Comparison of ENCODE assay signal across 1 cellular context in the genomic region with DNA sequence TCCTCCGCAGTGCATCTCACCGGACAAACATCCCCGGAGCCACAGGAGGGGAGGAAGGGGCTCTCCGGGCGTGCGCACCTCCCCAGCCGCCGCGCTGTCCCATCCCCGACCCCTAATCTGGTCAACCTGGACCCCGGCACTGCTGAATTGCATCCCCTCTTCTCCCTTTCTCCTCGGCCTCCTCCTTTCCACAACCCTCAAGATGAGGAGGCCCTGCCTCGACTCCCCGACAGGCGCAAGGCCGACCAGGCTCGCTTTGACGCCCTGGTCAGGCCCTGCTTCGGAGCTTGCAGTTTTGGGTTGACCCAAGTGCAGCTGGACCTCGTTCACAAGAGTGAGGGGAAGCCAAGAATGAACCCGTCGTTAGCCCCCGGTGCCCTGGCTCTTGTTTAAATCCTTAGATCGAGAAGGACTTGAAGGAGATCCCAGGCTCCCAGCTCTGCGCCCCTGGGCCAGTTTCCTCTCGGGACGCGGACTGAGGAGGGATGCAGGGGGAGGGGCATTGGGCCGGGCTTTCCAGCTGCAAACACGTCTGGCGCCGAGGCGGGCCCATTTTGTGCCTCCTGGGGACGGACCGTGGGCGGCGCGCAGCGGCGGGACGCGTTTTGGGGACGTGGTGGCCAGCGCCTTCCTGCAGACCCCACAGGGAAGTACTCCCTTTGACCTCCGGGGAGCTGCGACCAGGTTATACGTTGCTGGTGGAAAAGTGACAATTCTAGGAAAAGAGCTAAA.
TF ChIP-seq lines count a peak whose summit lies in the region.

No MANE protein-coding gene starts in this region.

TF ChIP-seq in GM23338, 12 proteins besides CTCF, POLR2A, EP300 and RAD21 (continued from another document):
- TF ChIP-seq, protein P1, sequence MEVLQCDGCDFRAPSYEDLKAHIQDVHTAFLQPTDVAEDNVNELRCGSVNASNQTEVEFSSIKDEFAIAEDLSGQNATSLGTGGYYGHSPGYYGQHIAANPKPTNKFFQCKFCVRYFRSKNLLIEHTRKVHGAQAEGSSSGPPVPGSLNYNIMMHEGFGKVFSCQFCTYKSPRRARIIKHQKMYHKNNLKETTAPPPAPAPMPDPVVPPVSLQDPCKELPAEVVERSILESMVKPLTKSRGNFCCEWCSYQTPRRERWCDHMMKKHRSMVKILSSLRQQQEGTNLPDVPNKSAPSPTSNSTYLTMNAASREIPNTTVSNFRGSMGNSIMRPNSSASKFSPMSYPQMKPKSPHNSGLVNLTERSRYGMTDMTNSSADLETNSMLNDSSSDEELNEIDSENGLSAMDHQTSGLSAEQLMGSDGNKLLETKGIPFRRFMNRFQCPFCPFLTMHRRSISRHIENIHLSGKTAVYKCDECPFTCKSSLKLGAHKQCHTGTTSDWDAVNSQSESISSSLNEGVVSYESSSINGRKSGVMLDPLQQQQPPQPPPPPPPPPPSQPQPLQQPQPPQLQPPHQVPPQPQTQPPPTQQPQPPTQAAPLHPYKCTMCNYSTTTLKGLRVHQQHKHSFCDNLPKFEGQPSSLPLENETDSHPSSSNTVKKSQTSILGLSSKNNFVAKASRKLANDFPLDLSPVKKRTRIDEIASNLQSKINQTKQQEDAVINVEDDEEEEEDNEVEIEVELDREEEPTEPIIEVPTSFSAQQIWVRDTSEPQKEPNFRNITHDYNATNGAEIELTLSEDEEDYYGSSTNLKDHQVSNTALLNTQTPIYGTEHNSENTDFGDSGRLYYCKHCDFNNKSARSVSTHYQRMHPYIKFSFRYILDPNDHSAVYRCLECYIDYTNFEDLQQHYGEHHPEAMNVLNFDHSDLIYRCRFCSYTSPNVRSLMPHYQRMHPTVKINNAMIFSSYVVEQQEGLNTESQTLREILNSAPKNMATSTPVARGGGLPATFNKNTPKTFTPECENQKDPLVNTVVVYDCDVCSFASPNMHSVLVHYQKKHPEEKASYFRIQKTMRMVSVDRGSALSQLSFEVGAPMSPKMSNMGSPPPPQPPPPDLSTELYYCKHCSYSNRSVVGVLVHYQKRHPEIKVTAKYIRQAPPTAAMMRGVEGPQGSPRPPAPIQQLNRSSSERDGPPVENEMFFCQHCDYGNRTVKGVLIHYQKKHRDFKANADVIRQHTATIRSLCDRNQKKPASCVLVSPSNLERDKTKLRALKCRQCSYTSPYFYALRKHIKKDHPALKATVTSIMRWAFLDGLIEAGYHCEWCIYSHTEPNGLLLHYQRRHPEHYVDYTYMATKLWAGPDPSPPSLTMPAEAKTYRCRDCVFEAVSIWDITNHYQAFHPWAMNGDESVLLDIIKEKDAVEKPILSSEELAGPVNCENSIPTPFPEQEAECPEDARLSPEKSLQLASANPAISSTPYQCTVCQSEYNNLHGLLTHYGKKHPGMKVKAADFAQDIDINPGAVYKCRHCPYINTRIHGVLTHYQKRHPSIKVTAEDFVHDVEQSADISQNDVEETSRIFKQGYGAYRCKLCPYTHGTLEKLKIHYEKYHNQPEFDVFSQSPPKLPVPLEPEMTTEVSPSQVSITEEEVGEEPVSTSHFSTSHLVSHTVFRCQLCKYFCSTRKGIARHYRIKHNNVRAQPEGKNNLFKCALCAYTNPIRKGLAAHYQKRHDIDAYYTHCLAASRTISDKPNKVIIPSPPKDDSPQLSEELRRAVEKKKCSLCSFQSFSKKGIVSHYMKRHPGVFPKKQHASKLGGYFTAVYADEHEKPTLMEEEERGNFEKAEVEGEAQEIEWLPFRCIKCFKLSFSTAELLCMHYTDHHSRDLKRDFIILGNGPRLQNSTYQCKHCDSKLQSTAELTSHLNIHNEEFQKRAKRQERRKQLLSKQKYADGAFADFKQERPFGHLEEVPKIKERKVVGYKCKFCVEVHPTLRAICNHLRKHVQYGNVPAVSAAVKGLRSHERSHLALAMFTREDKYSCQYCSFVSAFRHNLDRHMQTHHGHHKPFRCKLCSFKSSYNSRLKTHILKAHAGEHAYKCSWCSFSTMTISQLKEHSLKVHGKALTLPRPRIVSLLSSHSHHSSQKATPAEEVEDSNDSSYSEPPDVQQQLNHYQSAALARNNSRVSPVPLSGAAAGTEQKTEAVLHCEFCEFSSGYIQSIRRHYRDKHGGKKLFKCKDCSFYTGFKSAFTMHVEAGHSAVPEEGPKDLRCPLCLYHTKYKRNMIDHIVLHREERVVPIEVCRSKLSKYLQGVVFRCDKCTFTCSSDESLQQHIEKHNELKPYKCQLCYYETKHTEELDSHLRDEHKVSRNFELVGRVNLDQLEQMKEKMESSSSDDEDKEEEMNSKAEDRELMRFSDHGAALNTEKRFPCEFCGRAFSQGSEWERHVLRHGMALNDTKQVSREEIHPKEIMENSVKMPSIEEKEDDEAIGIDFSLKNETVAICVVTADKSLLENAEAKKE (CRISPR knock-in tag; IDR thresholded peaks at IDR 0.05), result no peak
- TF ChIP-seq POLR2AphosphoS5 (IDR thresholded peaks at IDR 0.05; ENCODE audit: low read depth) (no peak), ZNF114 (CRISPR knock-in tag; IDR thresholded peaks at IDR 0.05) (no peak), EZH2phosphoT487 (IDR thresholded peaks at IDR 0.05; ENCODE audit: unreplicated experiment) (peak; percentile 19)
- TF ChIP-seq, protein P2, sequence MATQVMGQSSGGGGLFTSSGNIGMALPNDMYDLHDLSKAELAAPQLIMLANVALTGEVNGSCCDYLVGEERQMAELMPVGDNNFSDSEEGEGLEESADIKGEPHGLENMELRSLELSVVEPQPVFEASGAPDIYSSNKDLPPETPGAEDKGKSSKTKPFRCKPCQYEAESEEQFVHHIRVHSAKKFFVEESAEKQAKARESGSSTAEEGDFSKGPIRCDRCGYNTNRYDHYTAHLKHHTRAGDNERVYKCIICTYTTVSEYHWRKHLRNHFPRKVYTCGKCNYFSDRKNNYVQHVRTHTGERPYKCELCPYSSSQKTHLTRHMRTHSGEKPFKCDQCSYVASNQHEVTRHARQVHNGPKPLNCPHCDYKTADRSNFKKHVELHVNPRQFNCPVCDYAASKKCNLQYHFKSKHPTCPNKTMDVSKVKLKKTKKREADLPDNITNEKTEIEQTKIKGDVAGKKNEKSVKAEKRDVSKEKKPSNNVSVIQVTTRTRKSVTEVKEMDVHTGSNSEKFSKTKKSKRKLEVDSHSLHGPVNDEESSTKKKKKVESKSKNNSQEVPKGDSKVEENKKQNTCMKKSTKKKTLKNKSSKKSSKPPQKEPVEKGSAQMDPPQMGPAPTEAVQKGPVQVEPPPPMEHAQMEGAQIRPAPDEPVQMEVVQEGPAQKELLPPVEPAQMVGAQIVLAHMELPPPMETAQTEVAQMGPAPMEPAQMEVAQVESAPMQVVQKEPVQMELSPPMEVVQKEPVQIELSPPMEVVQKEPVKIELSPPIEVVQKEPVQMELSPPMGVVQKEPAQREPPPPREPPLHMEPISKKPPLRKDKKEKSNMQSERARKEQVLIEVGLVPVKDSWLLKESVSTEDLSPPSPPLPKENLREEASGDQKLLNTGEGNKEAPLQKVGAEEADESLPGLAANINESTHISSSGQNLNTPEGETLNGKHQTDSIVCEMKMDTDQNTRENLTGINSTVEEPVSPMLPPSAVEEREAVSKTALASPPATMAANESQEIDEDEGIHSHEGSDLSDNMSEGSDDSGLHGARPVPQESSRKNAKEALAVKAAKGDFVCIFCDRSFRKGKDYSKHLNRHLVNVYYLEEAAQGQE (IDR thresholded peaks at IDR 0.05; ENCODE audit: unreplicated experiment), result no peak
